Comparison of ENCODE assay signal across 19 cellular contexts in the genomic region with DNA sequence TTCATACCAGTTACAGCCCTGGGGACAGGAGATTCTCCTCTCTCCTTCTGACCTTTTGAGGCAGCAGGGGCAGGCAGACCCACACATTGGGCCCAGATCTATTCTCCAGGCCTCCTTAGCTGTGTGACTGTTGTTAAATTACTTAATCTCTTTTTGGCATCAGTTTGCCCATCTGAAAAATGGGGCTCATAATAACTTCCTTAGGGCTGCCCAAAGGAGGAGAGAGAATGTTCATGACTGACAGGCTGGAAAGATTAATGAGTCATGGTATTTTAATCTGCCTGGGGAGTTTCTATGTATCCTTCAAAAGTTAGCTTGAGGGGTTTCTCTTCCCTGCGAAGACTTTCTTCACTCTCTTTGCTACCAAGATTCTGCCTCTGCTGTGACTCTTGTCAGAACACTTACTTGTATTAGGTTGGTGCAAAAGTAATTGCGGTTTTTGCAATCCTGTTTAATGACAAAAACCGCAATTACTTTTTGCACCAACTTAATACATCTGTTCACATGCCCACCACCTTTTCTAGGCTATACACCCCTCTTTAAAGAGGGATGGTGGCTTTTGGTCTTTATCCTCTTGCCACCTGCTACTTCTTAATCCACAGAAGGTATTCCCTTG.
A peak's percentile ranks its signal among the peaks of the same experiment; 100 is the strongest.
DNase-seq lines count a peak whose midpoint lies in the region; ATAC-seq and TF ChIP-seq lines count a peak whose summit lies in the region.
"Had no signal": no experiment of that assay in that cellular context is flagged by ENCODE, and none has a peak within 500 bp of the region (broad histone marks: within the 10 kb centered on the region; RNA-seq: fewer than 3 reads in every experiment).

No MANE protein-coding gene starts in this region.

- no peak for ATAC-seq in stimulated activated effector memory CD8-positive, alpha-beta T cell treated with anti-CD3 and anti-CD28 coated beads, Interleukin-12 subunit alpha, Interleukin-12 subunit beta, amount 100 ng/mL, for 72 hours
- no peak for ATAC-seq in Right ventricle myocardium inferior
- no peak for ATAC-seq in GM18519 (IDR thresholded peaks at IDR 0.05; ENCODE audit: low FRiP score, unreplicated experiment)
- ATAC-seq: HCT116 had no signal

- no peaks in the 10 kb centered on the region for H3K9me3 ChIP-seq in HEK293 (ENCODE audit: control insufficient read depth, insufficient read depth, low read depth, low read length)
- H3K9me3 ChIP-seq: stomach had no signal

- H3K4me1 Mint-ChIP-seq in activated naive CD4-positive, alpha-beta T cell treated with anti-CD3 and anti-CD28 coated beads, Interleukin-2, amount 10 ng/mL, durations not matched to agents 7 days and 5 days = peaks cover 79% of the 10 kb centered on the region
- peaks cover 63% of the 10 kb centered on the region for H3K4me1 Mint-ChIP-seq in activated naive CD8-positive, alpha-beta T cell treated with anti-CD3 and anti-CD28 coated beads for 36 hours
- peaks cover 56% of the 10 kb centered on the region for H3K4me1 Mint-ChIP-seq in stimulated activated effector memory CD8-positive, alpha-beta T cell treated with anti-CD3 and anti-CD28 coated beads, Interleukin-12 subunit alpha, Interleukin-12 subunit beta, amount 100 ng/mL, for 72 hours

- H3K27ac Mint-ChIP-seq in activated naive CD4-positive, alpha-beta T cell treated with anti-CD3 and anti-CD28 coated beads, Interleukin-2, amount 10 ng/mL, durations not matched to agents 7 days and 5 days = peak overlapping the region; percentile 98
- H3K27ac Mint-ChIP-seq in activated naive CD8-positive, alpha-beta T cell treated with anti-CD3 and anti-CD28 coated beads for 36 hours = peak overlapping the region; percentile 97
- H3K27ac Mint-ChIP-seq in stimulated activated effector memory CD8-positive, alpha-beta T cell treated with anti-CD3 and anti-CD28 coated beads, Interleukin-12 subunit alpha, Interleukin-12 subunit beta, amount 100 ng/mL, for 72 hours = peak overlapping the region; percentile 41
- H3K27ac Mint-ChIP-seq: progenitor cell of endocrine pancreas had no signal

- no peaks in the 10 kb centered on the region for H3K4me1 ChIP-seq in HEK293 (ENCODE audit: control insufficient read depth, insufficient read depth, low read length)

- CTCF ChIA-PET in activated naive CD4-positive, alpha-beta T cell treated with anti-CD3 and anti-CD28 coated beads, Interleukin-2, amount 10 ng/mL, durations not matched to agents 7 days and 5 days (lab: Charles Lee) = interaction anchor here (1.2 kb wide), 1 partner anchor 9 kb away, joined by 3 read pairs; no protein-coding TSS in a partner anchor
- CTCF ChIA-PET in HEK293 (lab: Yijun Ruan, JAX) = no interaction called here

- H3K36me3 ChIP-seq in HEK293 (ENCODE audit: control insufficient read depth in 2 of 2, insufficient read depth in 1 of 2, low read length in 2 of 2) = no peaks in the 10 kb centered on the region
- H3K36me3 ChIP-seq: stomach had no signal

- no peaks in the 10 kb centered on the region for H3K27me3 Mint-ChIP-seq in activated naive CD4-positive, alpha-beta T cell treated with anti-CD3 and anti-CD28 coated beads, Interleukin-2, amount 10 ng/mL, durations not matched to agents 7 days and 5 days
- no peaks in the 10 kb centered on the region for H3K27me3 Mint-ChIP-seq in activated naive CD8-positive, alpha-beta T cell treated with anti-CD3 and anti-CD28 coated beads for 36 hours
- H3K27me3 Mint-ChIP-seq: progenitor cell of endocrine pancreas had no signal

- POLR2A ChIA-PET in HEK293 (lab: Yijun Ruan, JAX) = interaction anchor here (1.4 kb wide), 1 partner anchor 34 kb away, joined by 5 read pairs; no protein-coding TSS in a partner anchor

- no peak overlapping the region for H3K27ac ChIP-seq in HEK293 (ENCODE audit: extremely low read depth, low read depth, low read length)
- H3K27ac ChIP-seq: RWPE1, stomach had no signal

- H3K9me3 Mint-ChIP-seq in activated naive CD4-positive, alpha-beta T cell treated with anti-CD3 and anti-CD28 coated beads, Interleukin-2, amount 10 ng/mL, durations not matched to agents 7 days and 5 days = peaks cover 5% of the 10 kb centered on the region
- H3K9me3 Mint-ChIP-seq in activated naive CD8-positive, alpha-beta T cell treated with anti-CD3 and anti-CD28 coated beads for 36 hours = peaks cover 7% of the 10 kb centered on the region
- H3K9me3 Mint-ChIP-seq in stimulated activated effector memory CD8-positive, alpha-beta T cell treated with anti-CD3 and anti-CD28 coated beads, Interleukin-12 subunit alpha, Interleukin-12 subunit beta, amount 100 ng/mL, for 72 hours = no peaks in the 10 kb centered on the region

- intact Hi-C loops in Right ventricle myocardium inferior (cut with DNase I) = no loop called here

- peaks cover 77% of the 10 kb centered on the region for H3K36me3 Mint-ChIP-seq in activated naive CD4-positive, alpha-beta T cell treated with anti-CD3 and anti-CD28 coated beads, Interleukin-2, amount 10 ng/mL, durations not matched to agents 7 days and 5 days
- peaks cover 58% of the 10 kb centered on the region for H3K36me3 Mint-ChIP-seq in activated naive CD8-positive, alpha-beta T cell treated with anti-CD3 and anti-CD28 coated beads for 36 hours
- peaks cover 42% of the 10 kb centered on the region for H3K36me3 Mint-ChIP-seq in stimulated activated effector memory CD8-positive, alpha-beta T cell treated with anti-CD3 and anti-CD28 coated beads, Interleukin-12 subunit alpha, Interleukin-12 subunit beta, amount 100 ng/mL, for 72 hours

- no peak for DNase-seq in activated naive CD4-positive, alpha-beta T cell treated with anti-CD3 and anti-CD28 coated beads, Interleukin-2, amount 10 ng/mL, durations not matched to agents 7 days and 5 days
- DNase-seq in activated naive CD4-positive, alpha-beta T cell (lab: John Stamatoyannopoulos, UW) = no peak
- DNase-seq in activated naive CD8-positive, alpha-beta T cell treated with anti-CD3 and anti-CD28 coated beads for 36 hours = no peak
- DNase-seq in stimulated activated effector memory CD8-positive, alpha-beta T cell treated with anti-CD3 and anti-CD28 coated beads, Interleukin-12 subunit alpha, Interleukin-12 subunit beta, amount 100 ng/mL, for 72 hours (ENCODE audit: low spot score in 2 of 2) = no peak
- DNase-seq in Right ventricle myocardium inferior (ENCODE audit: missing footprints) = no peak
- no peak for DNase-seq in DMS114 treated with DMSO at 0.1 percent for 48 hours (lab: John Stamatoyannopoulos, UW; ENCODE audit: unreplicated experiment)
- DNase-seq: activated CD4-positive, alpha-beta T cell treated with anti-CD3 and anti-CD28 coated beads for 4 hours; cortex of kidney; midbrain; NCI-H1092 treated with DMSO at 0.1 percent for 48 hours; NCI-H2029 treated with DMSO at 0.1 percent for 48 hours; NCI-H446 treated with DMSO at 0.1 percent for 48 hours; stimulated activated CD4-positive, alpha-beta T cell treated with anti-CD3 and anti-CD28 coated beads, Interleukin-1b, Interleukin-23, amount 100 ng/mL, for 48 hours; stomach had no signal

- TF ChIP-seq CTCF in HEK293 (tag by site-specific recombination; IDR thresholded peaks at IDR 0.05) = no peak

- H3K4me3 ChIP-seq in HEK293 (ENCODE audit: low read depth, low read length) = no peak overlapping the region
- H3K4me3 ChIP-seq: stomach had no signal

- H3K4me3 Mint-ChIP-seq in activated naive CD4-positive, alpha-beta T cell treated with anti-CD3 and anti-CD28 coated beads, Interleukin-2, amount 10 ng/mL, durations not matched to agents 7 days and 5 days = no peak overlapping the region
- no peak overlapping the region for H3K4me3 Mint-ChIP-seq in activated naive CD8-positive, alpha-beta T cell treated with anti-CD3 and anti-CD28 coated beads for 36 hours
- H3K4me3 Mint-ChIP-seq in stimulated activated effector memory CD8-positive, alpha-beta T cell treated with anti-CD3 and anti-CD28 coated beads, Interleukin-12 subunit alpha, Interleukin-12 subunit beta, amount 100 ng/mL, for 72 hours = no peak overlapping the region

TF ChIP-seq in HEK293, 187 proteins besides CTCF, POLR2A, EP300 and RAD21:
- 0 out of 2 replicates have a peak, but pooled peaks have one; percentile 36 for TF ChIP-seq ZSCAN30 (tag by site-specific recombination; IDR thresholded peaks at IDR 0.05)
- TF ChIP-seq ZNF132 (tag by site-specific recombination; IDR thresholded peaks at IDR 0.05; ENCODE audit: borderline replicate concordance) = no peak

Comparison
In these comparisons a context has a peak if more than half of its experiments do, and no peak if none do; other contexts are left out.
1. H3K27ac Mint-ChIP-seq: peak in every context shown above with its lines; median percentile 98 in activated naive CD4-positive, alpha-beta T cell treated with anti-CD3 and anti-CD28 coated beads, Interleukin-2, amount 10 ng/mL, durations not matched to agents 7 days and 5 days; 97 in activated naive CD8-positive, alpha-beta T cell treated with anti-CD3 and anti-CD28 coated beads for 36 hours; 41 in stimulated activated effector memory CD8-positive, alpha-beta T cell treated with anti-CD3 and anti-CD28 coated beads, Interleukin-12 subunit alpha, Interleukin-12 subunit beta, amount 100 ng/mL, for 72 hours.